In genomic region chr10:26437637-26438461, GRCh38 we compare ENCODE assay signal across 1 cellular context.
TF ChIP-seq lines count a peak whose summit lies in the region.

A gene with protein sequence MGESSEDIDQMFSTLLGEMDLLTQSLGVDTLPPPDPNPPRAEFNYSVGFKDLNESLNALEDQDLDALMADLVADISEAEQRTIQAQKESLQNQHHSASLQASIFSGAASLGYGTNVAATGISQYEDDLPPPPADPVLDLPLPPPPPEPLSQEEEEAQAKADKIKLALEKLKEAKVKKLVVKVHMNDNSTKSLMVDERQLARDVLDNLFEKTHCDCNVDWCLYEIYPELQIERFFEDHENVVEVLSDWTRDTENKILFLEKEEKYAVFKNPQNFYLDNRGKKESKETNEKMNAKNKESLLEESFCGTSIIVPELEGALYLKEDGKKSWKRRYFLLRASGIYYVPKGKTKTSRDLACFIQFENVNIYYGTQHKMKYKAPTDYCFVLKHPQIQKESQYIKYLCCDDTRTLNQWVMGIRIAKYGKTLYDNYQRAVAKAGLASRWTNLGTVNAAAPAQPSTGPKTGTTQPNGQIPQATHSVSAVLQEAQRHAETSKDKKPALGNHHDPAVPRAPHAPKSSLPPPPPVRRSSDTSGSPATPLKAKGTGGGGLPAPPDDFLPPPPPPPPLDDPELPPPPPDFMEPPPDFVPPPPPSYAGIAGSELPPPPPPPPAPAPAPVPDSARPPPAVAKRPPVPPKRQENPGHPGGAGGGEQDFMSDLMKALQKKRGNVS (plus strand): TSS chr10:26438341. CDS start chr10:26492327, 53,986 bp downstream.

TF ChIP-seq in IMR-90, 13 proteins besides CTCF, POLR2A, EP300 and RAD21 (continued from another document):
- TF ChIP-seq NFE2L2 (IDR thresholded peaks at IDR 0.05; ENCODE audit: low read depth, low read length) (no peak), ELK1 (IDR thresholded peaks at IDR 0.05; ENCODE audit: borderline replicate concordance, low read depth, low read length) (no peak), RCOR1 (IDR thresholded peaks at IDR 0.05; ENCODE audit: insufficient replicate concordance, low read length) (no peak), BHLHE40 (IDR thresholded peaks at IDR 0.05; ENCODE audit: low read depth, low read length) (no peak), USF2 (IDR thresholded peaks at IDR 0.05; ENCODE audit: low read depth, low read length) (no peak), CEBPB (IDR thresholded peaks at IDR 0.05; ENCODE audit: low read depth, low read length) (no peak)
